10 cellular contexts compared by ENCODE assay signal in genomic region chr16:86446279-86446678, GRCh38.
"Had no signal": no experiment of that assay in that cellular context is flagged by ENCODE, and none has a peak within 500 bp of the region (broad histone marks: within the 10 kb centered on the region; RNA-seq: fewer than 3 reads in every experiment).

No MANE protein-coding gene starts in this region.

- H3K9me3 ChIP-seq: HAP-1 had no signal

- FAIRE-seq: H1, H54 had no signal

- H3K4me3 ChIP-seq: GM23248, GM23338, HAP-1 had no signal

- ATAC-seq: GM23338 had no signal

- H3K4me1 ChIP-seq: HAP-1 had no signal

- H3K27ac ChIP-seq: GM23248 had no signal

- H2AFZ ChIP-seq: GM23248, GM23338 had no signal

- H3K4me2 ChIP-seq: GM23338 had no signal

- H3K36me3 ChIP-seq: HAP-1 had no signal

- H3K9ac ChIP-seq: GM23248 had no signal

- DNase-seq: GM23248, GOT3, H7, H9, HCEC 1CT, HFFc6 had no signal
